7 cellular contexts compared by ENCODE assay signal in the genomic region with DNA sequence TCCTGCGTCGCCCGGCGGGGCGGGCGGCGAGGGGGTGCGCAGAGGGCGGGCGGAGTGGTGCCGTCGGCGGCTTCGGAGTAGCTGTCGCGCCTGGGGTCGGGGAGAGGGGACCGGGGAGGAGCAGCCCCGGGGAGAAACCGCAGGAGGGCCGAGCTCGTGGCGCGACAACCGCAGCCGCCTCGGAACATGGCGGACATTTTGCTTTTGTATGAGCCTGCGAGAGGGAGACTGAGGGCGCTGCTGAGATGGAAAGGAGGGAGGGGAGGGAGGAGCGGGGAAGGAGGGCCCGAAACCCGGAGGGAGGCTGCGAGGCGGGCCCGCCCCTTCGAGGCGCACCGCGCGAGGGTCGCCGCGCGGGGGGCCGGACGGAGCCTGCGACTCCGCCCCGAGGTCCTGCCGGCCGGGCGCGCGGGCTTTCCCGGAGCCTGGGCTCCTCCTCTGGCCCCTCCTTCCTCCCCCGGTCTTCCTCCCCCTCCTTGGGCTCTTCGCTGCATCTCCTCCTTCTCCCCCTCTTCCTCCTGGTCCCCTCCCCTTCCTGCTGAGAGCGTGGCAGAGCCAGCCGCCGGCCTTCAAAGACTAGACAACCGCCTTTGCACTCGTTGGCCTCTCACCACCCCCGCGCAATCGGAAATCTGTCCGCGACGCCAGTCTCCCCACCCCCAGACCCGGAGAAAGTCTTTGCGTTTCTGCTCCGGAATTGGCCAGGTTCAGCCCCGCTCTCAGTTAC. TPM values are rescaled to one million over a fixed set of nuclear protein-coding genes. Genes with fewer than 3 reads are reported as not detected.
DNase-seq lines count a peak whose midpoint lies in the region; ATAC-seq and TF ChIP-seq lines count a peak whose summit lies in the region.

No MANE protein-coding gene starts in this region.

- peaks cover 0 to 5% (median 0%) of the 10 kb centered on the region in 4 donors for H3K4me1 ChIP-seq in sigmoid colon

- intact Hi-C loops in sigmoid colon (cut with DNase I) = loop anchor here (5.0 to 10.0 kb wide), 3 partner anchors 99 to 976 kb away; a partner anchor contains a TSS

- no peaks in the 10 kb centered on the region for H3K27me3 ChIP-seq in sigmoid colon

- in situ Hi-C loops in astrocyte of the cerebellum (cut with HindIII; ENCODE audit: low sequenced_read_pairs) = no loop called here

- peak; percentile 75 for ATAC-seq in HG02885 (IDR thresholded peaks at IDR 0.05; ENCODE audit: poor library complexity, unreplicated experiment)

- no peaks in the 10 kb centered on the region for H3K36me3 ChIP-seq in sigmoid colon

- TF ChIP-seq POLR2A in GM15510 (IDR thresholded peaks at IDR 0.05; ENCODE audit: borderline replicate concordance, extremely low read depth, insufficient read length) = peak; percentile 34
- TF ChIP-seq POLR2A in sigmoid colon (IDR thresholded peaks at IDR 0.05) = peak; percentile 22 to 31

- 1% methylated on average over 72 of the region's 73 CpGs for WGBS in sigmoid colon, 2 donors

- TF ChIP-seq CTCF in astrocyte of the cerebellum (IDR thresholded peaks at IDR 0.05; ENCODE audit: low read depth, low read length, missing control alignments) (no peak), sigmoid colon (IDR thresholded peaks at IDR 0.05) (no peak)

- peak; percentile 20 to 82 for DNase-seq in NCI-H187 (lab: John Stamatoyannopoulos, UW)
- peak; percentile 66 for DNase-seq in T-helper 9 cell
- DNase-seq in astrocyte of the cerebellum (ENCODE audit: low read depth) = peak; percentile 55
- peak; percentile 6 to 87 (median 65) for DNase-seq in hypothalamus (lab: John Stamatoyannopoulos, UW)
- DNase-seq in sigmoid colon = peak; percentile 94

- no peaks in the 10 kb centered on the region for H3K9me3 ChIP-seq in sigmoid colon

- H3K4me3 ChIP-seq in astrocyte of the cerebellum (ENCODE audit: low read depth, low read length) = peak overlapping the region; percentile 65
- H3K4me3 ChIP-seq in sigmoid colon = peak overlapping the region; percentile 62 to 80 (median 68)

- H3K27ac ChIP-seq in sigmoid colon = peak overlapping the region; percentile 91 to 96 (median 94)

- no peak for TF ChIP-seq EP300 in sigmoid colon (IDR thresholded peaks at IDR 0.05)

RNA-seq across cellular contexts. Expression of a gene that starts 1.1 kb away (rescaled TPM):
- total RNA-seq in sigmoid colon = 10 to 100 TPM in 1 of 4 donors, 1 to 10 TPM in 3; 8.7 to 10.5 (median 9.0) TPM
- polyA plus RNA-seq in sigmoid colon = 10 to 100 TPM in 1 of 3 donors, 1 to 10 TPM in 2; 2.3 to 10.2 (median 3.0) TPM

Comparison
In these comparisons a context has a peak if more than half of its experiments do, and no peak if none do; other contexts are left out.
1. Peak in every context shown above with its lines: DNase-seq, ATAC-seq, H3K4me3 ChIP-seq and H3K27ac ChIP-seq.